ENCODE assay signal across 12 cellular contexts in the genomic region with DNA sequence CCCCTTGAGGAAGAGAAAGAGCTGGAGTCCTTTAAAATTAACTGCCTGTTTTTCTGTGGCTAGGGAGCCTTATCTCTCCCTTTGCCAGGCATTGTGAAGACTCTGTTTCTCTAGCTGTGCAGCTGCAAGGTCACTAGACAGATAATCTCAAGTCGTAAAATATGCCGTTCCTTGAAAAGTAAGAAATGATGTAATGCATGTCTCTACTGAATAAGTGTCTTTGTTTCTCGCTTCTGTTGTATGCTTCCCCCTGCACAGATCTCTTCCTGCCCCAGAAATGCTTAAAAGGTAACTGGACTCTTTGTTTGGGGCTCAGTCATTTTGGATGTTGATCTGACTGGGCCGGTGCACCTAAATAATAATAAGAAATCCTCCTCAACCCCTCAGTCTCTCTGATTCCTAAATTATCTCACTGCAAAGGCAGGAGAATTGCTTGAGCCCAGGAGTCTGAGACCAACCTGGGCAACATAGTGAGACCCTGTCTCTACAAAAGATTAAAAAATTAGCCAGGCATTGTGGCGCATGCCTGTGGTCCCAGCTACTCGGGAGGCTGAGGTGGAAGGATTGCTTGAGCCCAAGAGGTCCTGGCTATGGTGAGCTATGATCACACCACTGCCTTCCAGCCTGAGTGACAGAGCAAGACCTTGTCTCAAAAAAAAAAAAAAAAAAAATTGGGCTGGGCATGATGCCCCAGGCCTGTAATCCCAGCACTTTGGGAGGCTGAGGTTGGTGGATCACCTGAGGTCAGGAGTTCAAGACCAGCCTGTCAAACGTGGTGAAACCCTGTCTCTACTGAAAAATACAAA. TPM values are rescaled to one million over a fixed set of nuclear protein-coding genes. Genes with fewer than 3 reads are reported as not detected.
DNase-seq lines count a peak whose midpoint lies in the region; TF ChIP-seq lines count a peak whose summit lies in the region.
"Not testable (repeated sequence)": the region's sequence is repeated elsewhere in the genome, so short reads cannot be mapped to it uniquely, and the experiment has no call there.
"Had no signal": no experiment of that assay in that cellular context is flagged by ENCODE, and none has a peak within 500 bp of the region (broad histone marks: within the 10 kb centered on the region; RNA-seq: fewer than 3 reads in every experiment).

No MANE protein-coding gene starts in this region.

- not testable (repeated sequence) for H3K27me3 Mint-ChIP-seq in activated CD4-positive, alpha-beta T cell treated with anti-CD3 and anti-CD28 coated beads, Interleukin-2, amount 10 ng/mL, durations not matched to agents 7 days and 5 days; activated naive CD8-positive, alpha-beta T cell; brain
- peaks cover 12% of the 10 kb centered on the region for H3K27me3 Mint-ChIP-seq in neural crest cell (ENCODE audit: low read depth)

- CTCF ChIA-PET in activated CD4-positive, alpha-beta T cell treated with anti-CD3 and anti-CD28 coated beads, Interleukin-2, amount 10 ng/mL, durations not matched to agents 7 days and 5 days (lab: Charles Lee) = interaction anchor here (1.0 kb wide), 2 partner anchors 10 to 53 kb away, joined by 3 read pairs; no protein-coding TSS in a partner anchor

- not testable (repeated sequence) for H3K4me3 Mint-ChIP-seq in activated CD4-positive, alpha-beta T cell treated with anti-CD3 and anti-CD28 coated beads, Interleukin-2, amount 10 ng/mL, durations not matched to agents 7 days and 5 days; neural crest cell
- H3K4me3 Mint-ChIP-seq in activated naive CD8-positive, alpha-beta T cell = peak overlapping the region; percentile 4
- peak overlapping the region in 1 of 5 experiments; percentile 9 for H3K4me3 Mint-ChIP-seq in brain

- TF ChIP-seq CTCF in brain (conservative IDR thresholded peaks at IDR 0.05); neural crest cell (conservative IDR thresholded peaks at IDR 0.05): not testable (repeated sequence)

- H3K4me1 Mint-ChIP-seq in activated CD4-positive, alpha-beta T cell treated with anti-CD3 and anti-CD28 coated beads, Interleukin-2, amount 10 ng/mL, durations not matched to agents 7 days and 5 days = peaks cover 21% of the 10 kb centered on the region
- H3K4me1 Mint-ChIP-seq in activated naive CD8-positive, alpha-beta T cell (ENCODE audit: low read depth) = peaks cover 17% of the 10 kb centered on the region
- H3K4me1 Mint-ChIP-seq in brain = peaks cover 14% of the 10 kb centered on the region
- not testable (repeated sequence) for H3K4me1 Mint-ChIP-seq in neural crest cell

- DNase-seq in KBM-7 (peak; percentile 57), SKM-1 treated with dmso at 0.1 percent for 144 hours (lab: John Stamatoyannopoulos, UW; ENCODE audit: unreplicated experiment) (peak; percentile 9), islet precursor cell (peak; percentile 25)
- not testable (repeated sequence) for DNase-seq in activated CD4-positive, alpha-beta T cell treated with anti-CD3 and anti-CD28 coated beads, Interleukin-2, amount 10 ng/mL, durations not matched to agents 7 days and 5 days; neural crest cell (ENCODE audit: low read depth, low spot score)

- not testable (repeated sequence) for H3K36me3 Mint-ChIP-seq in activated CD4-positive, alpha-beta T cell treated with anti-CD3 and anti-CD28 coated beads, Interleukin-2, amount 10 ng/mL, durations not matched to agents 7 days and 5 days (ENCODE audit: low read depth); activated naive CD8-positive, alpha-beta T cell; neural crest cell (ENCODE audit: low read depth)
- H3K36me3 Mint-ChIP-seq in brain = peaks cover 14% of the 10 kb centered on the region

- POLR2A ChIA-PET in activated CD4-positive, alpha-beta T cell treated with anti-CD3 and anti-CD28 coated beads, Interleukin-2, amount 10 ng/mL, durations not matched to agents 7 days and 5 days (lab: Charles Lee) = not testable (repeated sequence)

- in situ Hi-C loops in KBM-7 (cut with MboI; ENCODE audit: low pct_unique_long_range_greater_than_20kb, low sequenced_read_pairs) = not testable (repeated sequence)

- peak overlapping the region; percentile 9 for H3K27ac Mint-ChIP-seq in activated CD4-positive, alpha-beta T cell treated with anti-CD3 and anti-CD28 coated beads, Interleukin-2, amount 10 ng/mL, durations not matched to agents 7 days and 5 days
- H3K27ac Mint-ChIP-seq in activated naive CD8-positive, alpha-beta T cell = not testable (repeated sequence)
- H3K27ac Mint-ChIP-seq in brain = peak overlapping the region in 4 of 5 experiments; percentile 57 to 93 (median 80)
- H3K27ac Mint-ChIP-seq in neural crest cell (ENCODE audit: unreplicated experiment) = peak overlapping the region; percentile 17

- H3K9me3 Mint-ChIP-seq in activated CD4-positive, alpha-beta T cell treated with anti-CD3 and anti-CD28 coated beads, Interleukin-2, amount 10 ng/mL, durations not matched to agents 7 days and 5 days; activated naive CD8-positive, alpha-beta T cell (ENCODE audit: low read depth); brain; neural crest cell: not testable (repeated sequence)

RNA-seq across cellular contexts. Expression of gene CYP2A6, which starts 16.3 kb away (rescaled TPM):
- total RNA-seq in activated CD4-positive, alpha-beta T cell treated with anti-CD3 and anti-CD28 coated beads, Interleukin-2, amount 10 ng/mL, durations not matched to agents 7 days and 5 days = not detected
- polyA plus RNA-seq in brain (ENCODE audit: insufficient read depth, low read depth, low replicate concordance) = not detected
- total RNA-seq in neural crest cell = not detected in 2 replicates
- total RNA-seq: GM23338, HT-29, IMR-90, OCI-LY7 had no signal
- polyA plus RNA-seq: BJ, IMR-90 had no signal

RNA-seq across cellular contexts. Expression of gene EGLN2, which starts 34.9 kb away (rescaled TPM):
- total RNA-seq in activated CD4-positive, alpha-beta T cell treated with anti-CD3 and anti-CD28 coated beads, Interleukin-2, amount 10 ng/mL, durations not matched to agents 7 days and 5 days = 100 to 1,000 TPM; 124 to 126 TPM
- 59.2 TPM for polyA plus RNA-seq in brain (ENCODE audit: insufficient read depth, low read depth, low replicate concordance)
- total RNA-seq in neural crest cell = 109 and 113 TPM in 2 replicates

RNA-seq across cellular contexts. Expression of gene CYP2A7, which starts 48.1 kb away (rescaled TPM):
- not detected for total RNA-seq in activated CD4-positive, alpha-beta T cell treated with anti-CD3 and anti-CD28 coated beads, Interleukin-2, amount 10 ng/mL, durations not matched to agents 7 days and 5 days
- polyA plus RNA-seq in brain (ENCODE audit: insufficient read depth, low read depth, low replicate concordance) = not detected
- not detected in 2 replicates for total RNA-seq in neural crest cell
- total RNA-seq: GM23338, HT-29, IMR-90, OCI-LY7 had no signal
- polyA plus RNA-seq: BJ, GM23338, IMR-90 had no signal

RNA-seq across cellular contexts. Expression of gene RAB4B, which starts 55.9 kb away (rescaled TPM):
- total RNA-seq in activated CD4-positive, alpha-beta T cell treated with anti-CD3 and anti-CD28 coated beads, Interleukin-2, amount 10 ng/mL, durations not matched to agents 7 days and 5 days = 10 to 100 TPM; 52.8 to 54.7 TPM
- 98.9 TPM for polyA plus RNA-seq in brain (ENCODE audit: insufficient read depth, low read depth, low replicate concordance)
- 14.1 and 15.2 TPM in 2 replicates for total RNA-seq in neural crest cell

RNA-seq across cellular contexts. Expression of gene MIA, which starts 58.6 kb away (rescaled TPM):
- under 1 TPM in 1 of 2 experiments, not detected in 1; 0.89 TPM for total RNA-seq in activated CD4-positive, alpha-beta T cell treated with anti-CD3 and anti-CD28 coated beads, Interleukin-2, amount 10 ng/mL, durations not matched to agents 7 days and 5 days
- polyA plus RNA-seq in brain (ENCODE audit: insufficient read depth, low read depth, low replicate concordance) = not detected
- total RNA-seq in neural crest cell = 6.9 and 9.9 TPM in 2 replicates
- total RNA-seq: GM23338, IMR-90, OCI-LY7 had no signal
- polyA plus RNA-seq: BJ, GM23338 had no signal
